ENCODE assay signal across 8 cellular contexts in genomic region chr1:21936366-21937031, GRCh38. TPM values are rescaled to one million over a fixed set of nuclear protein-coding genes. Genes with fewer than 3 reads are reported as not detected.
DNase-seq lines count a peak whose midpoint lies in the region; ATAC-seq, FAIRE-seq and TF ChIP-seq lines count a peak whose summit lies in the region.

No MANE protein-coding gene starts in this region.

- SMC1A ChIA-PET in GM12878 (lab: Charles Lee; ENCODE audit: uncharacterized antibody, unreplicated experiment) = no interaction called here

- TF ChIP-seq POLR2A in GM12878 (IDR thresholded peaks at IDR 0.05; ENCODE audit: low read depth, low read length) (no peak), upper lobe of left lung (IDR thresholded peaks at IDR 0.05) (no peak), GM12892 (IDR thresholded peaks at IDR 0.05; ENCODE audit: low read depth, low read length) (no peak)

- FAIRE-seq in GM12878 (lab: Jason Lieb, UNC) (no peak), GM12892 (lab: Jason Lieb, UNC) (no peak)

- H3K9me3 ChIP-seq in AG04450 (ENCODE audit: control insufficient read depth, insufficient read depth, low read length) = no peaks in the 10 kb centered on the region
- H3K9me3 ChIP-seq in GM12878 (replicated peaks; ENCODE audit: control insufficient read depth, insufficient read depth, low read length) = no peaks in the 10 kb centered on the region
- no peaks in the 10 kb centered on the region for H3K9me3 ChIP-seq in lower lobe of right lung
- no peaks in the 10 kb centered on the region for H3K9me3 ChIP-seq in upper lobe of left lung

- peak overlapping the region; percentile 38; the same call in 1 of the 2 replicates for H3K4me2 ChIP-seq in GM12878 (ENCODE audit: control insufficient read depth, insufficient read depth)

- peak; percentile 22 for ATAC-seq in HG02852 (IDR thresholded peaks at IDR 0.05; ENCODE audit: unreplicated experiment)
- no peak for ATAC-seq in GM12878
- no peak for ATAC-seq in lower lobe of right lung
- no peak for ATAC-seq in upper lobe of left lung (ENCODE audit: low FRiP score in 2 of 2)

- BruUV-seq in GM12878 (replicated peaks; lab: Mats Ljungman, UMichigan) = no TSS peak

- H3K4me1 ChIP-seq in GM12878 (ENCODE audit: control insufficient read depth, insufficient read depth, low read length) (no peaks in the 10 kb centered on the region; the same call in 1 of the 2 replicates), lower lobe of right lung (peaks cover 73% of the 10 kb centered on the region), upper lobe of left lung (peaks cover 61 to 83% (median 68%) of the 10 kb centered on the region in 4 donors)

- H3K36me3 ChIP-seq in GM12878 (ENCODE audit: control insufficient read depth in 2 of 2, insufficient read depth in 2 of 2, low read length in 1 of 2) (no peaks in the 10 kb centered on the region), lower lobe of right lung (no peaks in the 10 kb centered on the region), upper lobe of left lung (no peaks in the 10 kb centered on the region)

- no peak overlapping the region for H3K9ac ChIP-seq in GM12878 (ENCODE audit: control insufficient read depth, insufficient read depth, low read length)

- H3K4me3 ChIP-seq in AG04450 (ENCODE audit: low read depth, low read length) = peak overlapping the region; percentile 86
- peak overlapping the region; percentile 36; the same call in 1 of the 2 replicates for H3K4me3 ChIP-seq in GM12878
- H3K4me3 ChIP-seq in lower lobe of right lung = peak overlapping the region; percentile 70
- peak overlapping the region; percentile 20 to 83 (median 76) for H3K4me3 ChIP-seq in upper lobe of left lung

- no peak for TF ChIP-seq RAD21 in GM12878 (IDR thresholded peaks at IDR 0.05; ENCODE audit: insufficient read depth, low read depth, low read length)

- TF ChIP-seq EP300 in GM12878 (IDR thresholded peaks at IDR 0.05; ENCODE audit: borderline replicate concordance in 1 of 2, control insufficient read depth in 1 of 2, low read depth in 2 of 2, low read length in 2 of 2) = no peak
- TF ChIP-seq EP300 in upper lobe of left lung (IDR thresholded peaks at IDR 0.05) = no peak

- H3K27ac ChIP-seq in AG04450 (ENCODE audit: low read depth, low read length) = no peak overlapping the region
- H3K27ac ChIP-seq in GM12878 (ENCODE audit: control insufficient read depth, insufficient read depth) = no peak overlapping the region
- peak overlapping the region; percentile 86 for H3K27ac ChIP-seq in lower lobe of right lung
- peak overlapping the region; percentile 83 to 88 (median 86) for H3K27ac ChIP-seq in upper lobe of left lung

- in situ Hi-C loops in GM12878 (cut with MboI) = no loop called here

- RAD21 ChIA-PET in GM12878 (lab: Charles Lee; ENCODE audit: unreplicated experiment) = interaction anchor here (1.3 to 1.5 kb wide), 2 partner anchors 25 to 144 kb away, joined by 3 read pairs; no protein-coding TSS in a partner anchor

- no peak overlapping the region for H2AFZ ChIP-seq in GM12878 (ENCODE audit: control insufficient read depth, low read depth, low read length)

- peaks cover 2% of the 10 kb centered on the region; the same call in 1 of the 2 replicates for H4K20me1 ChIP-seq in GM12878 (ENCODE audit: control insufficient read depth, insufficient read depth)

- POLR2A ChIA-PET in AG04450 (lab: Yijun Ruan, JAX) = interaction anchor here (1.0 to 1.7 kb wide), 2 partner anchors 11 to 16 kb away, joined by 4 to 13 read pairs; no protein-coding TSS in a partner anchor
- POLR2A ChIA-PET in GM12878 (lab: Charles Lee) = interaction anchor here (0.5 kb wide), 1 partner anchor 151 kb away, joined by 3 read pairs; no protein-coding TSS in a partner anchor

- intact Hi-C loops in GM12878 (cut with micrococcal nuclease; ENCODE audit: unreplicated experiment) (no loop called here), lower lobe of right lung (cut with DNase I) (no loop called here)

- 25% methylated on average over 25 of the region's 34 CpGs for WGBS in GM12878 (ENCODE audit: insufficient coverage, insufficient replicate concordance, low lambda C conversion rate, missing lambda C conversion rate)
- 12 to 23% methylated on average over 15 to 23 of the region's 34 CpGs for WGBS in upper lobe of left lung, 2 donors

- no peak for TF ChIP-seq CTCF in AG04450 (IDR thresholded peaks at IDR 0.05; ENCODE audit: low read depth, low read length)
- no peak for TF ChIP-seq CTCF in GM12878 (IDR thresholded peaks at IDR 0.05 in 2 of 3, conservative IDR thresholded peaks at IDR 0.05 in 1 of 3; ENCODE audit: control insufficient read depth in 2 of 3, extremely low read depth in 1 of 3, insufficient read depth in 1 of 3, low read depth in 3 of 3, low read length in 3 of 3)
- TF ChIP-seq CTCF in lower lobe of right lung (IDR thresholded peaks at IDR 0.05) = no peak
- TF ChIP-seq CTCF in upper lobe of left lung (IDR thresholded peaks at IDR 0.05) = no peak

- no peaks in the 10 kb centered on the region for H3K79me2 ChIP-seq in GM12878 (ENCODE audit: control insufficient read depth, insufficient read depth, low read length)

- DNase-seq in AG04450 (ENCODE audit: low read depth, low spot score) = no peak
- DNase-seq in GM12878 (ENCODE audit: low read depth, low spot score) = no peak
- DNase-seq in lower lobe of right lung = peak; percentile 56
- peak in 1 of 2 donors; percentile 88 for DNase-seq in upper lobe of left lung
- DNase-seq in HuH-7.5 (ENCODE audit: low spot score) = no peak
- DNase-seq in GM12892 (ENCODE audit: insufficient read length) = no peak
- DNase-seq in SIG-M5 treated with dmso at 0.1 percent for 504 hours (lab: John Stamatoyannopoulos, UW; ENCODE audit: unreplicated experiment) = no peak

- H3K27me3 ChIP-seq in AG04450 (ENCODE audit: control insufficient read depth, insufficient read depth, low read length) (no peaks in the 10 kb centered on the region), GM12878 (replicated peaks in 1 of 2; ENCODE audit: control insufficient read depth in 2 of 2, insufficient read depth in 2 of 2, low read length in 1 of 2) (peaks cover 0 to 6% of the 10 kb centered on the region in 2 experiments; a peak in 2 of 4 replicates), lower lobe of right lung (ENCODE audit: low read depth) (no peaks in the 10 kb centered on the region), upper lobe of left lung (no peaks in the 10 kb centered on the region)

- CTCF ChIA-PET in AG04450 (lab: Charles Lee) = no interaction called here
- CTCF ChIA-PET in GM12878 (lab: Yijun Ruan, JAX) = interaction anchor here (0.6 to 1.0 kb wide), 2 partner anchors 9 to 34 kb away, joined by 3 read pairs; no protein-coding TSS in a partner anchor

TF ChIP-seq in GM12878, 131 proteins besides CTCF, POLR2A, EP300 and RAD21 (continues in another document):
- TF ChIP-seq E2F4 (IDR thresholded peaks at IDR 0.05; ENCODE audit: low read depth, low read length) = no peak

RNA-seq across cellular contexts. Expression of gene HSPG2, which starts 0.6 kb away (rescaled TPM):
- polyA plus RNA-seq in AG04450 (2011; rRNA removed) (9.7 and 13.2 TPM in 2 replicates), GM12878 (2011; rRNA removed) (0.62 and 0.71 TPM in 2 replicates), GM12878 (2014; fragmentation: Illumina TruSeq; extraction: Trizol) (0.06 and 0.40 TPM in 2 replicates), GM12878 (2014; fragmentation: Nextera tagmentation; extraction: Ambion mirVana) (not detected), GM12878 (2014; rRNA removed) (0.76 and 1.3 TPM in 2 replicates), GM12878 (2016; fragmentation: Nextera tagmentation; extraction: Ambion mirVana) (1 to 10 TPM in 1 of 2 experiments, under 1 TPM in 1; 0.30 to 1.1 TPM)
- polyA minus RNA-seq in AG04450 (2011; rRNA and poly(A)+ RNA removed) = 22.1 and 27.9 TPM in 2 replicates
- total RNA-seq in GM12878 (2013; cell fraction: nucleolus; rRNA removed) = 47.4 and 56.6 TPM in 2 replicates
- total RNA-seq in GM12878 (2014; rRNA removed) (0.82 and 1.2 TPM in 2 replicates), GM12878 (2014; rRNA removed; fragmentation: Illumina TruSeq; extraction: Trizol) (0.63 and 0.83 TPM in 2 replicates), GM12878 (2021) (3.4 and 3.5 TPM in 2 replicates), lower lobe of right lung (216 TPM), upper lobe of left lung (100 to 1,000 TPM; 104 to 433 (median 227) TPM)
- polyA plus RNA-seq in GM12878 (2011; ENCODE audit: low read depth) = 0.75 TPM
- polyA plus RNA-seq in GM12878 (2011; cell fraction: cytosol; rRNA removed) = 0.93 and 1.1 TPM in 2 replicates
- polyA plus RNA-seq in GM12878 (2011; cell fraction: nucleus; rRNA removed) = 6.3 and 9.3 TPM in 2 replicates
- 4.3 and 6.8 TPM in 2 replicates for polyA plus RNA-seq in GM12878 (2012)
- 2.3 and 6.0 TPM in 2 replicates for polyA minus RNA-seq in GM12878 (2011; rRNA and poly(A)+ RNA removed)
- 1.5 and 2.3 TPM in 2 replicates for polyA minus RNA-seq in GM12878 (2011; cell fraction: cytosol; rRNA and poly(A)+ RNA removed)
- polyA minus RNA-seq in GM12878 (2011; cell fraction: nucleus; rRNA and poly(A)+ RNA removed) = 4.8 and 5.2 TPM in 2 replicates
- 3.2 TPM for polyA plus RNA-seq in GM12892 (2012; ENCODE audit: missing spikeins)

RNA-seq across cellular contexts. Expression of gene CELA3B, which starts 40.3 kb away (rescaled TPM):
- polyA plus RNA-seq in AG04450 (2011; rRNA removed) (not detected in 2 replicates), GM12878 (2011; rRNA removed) (not detected in 2 replicates), GM12878 (2014; fragmentation: Illumina TruSeq; extraction: Trizol) (not detected in 2 replicates), GM12878 (2014; fragmentation: Nextera tagmentation; extraction: Ambion mirVana) (not detected), GM12878 (2014; rRNA removed) (not detected in 2 replicates), GM12878 (2016; fragmentation: Nextera tagmentation; extraction: Ambion mirVana) (not detected)
- polyA minus RNA-seq in AG04450 (2011; rRNA and poly(A)+ RNA removed) = not detected in 2 replicates
- not detected in 2 replicates for total RNA-seq in GM12878 (2013; cell fraction: nucleolus; rRNA removed)
- total RNA-seq in GM12878 (2014; rRNA removed) (not detected in 2 replicates), GM12878 (2014; rRNA removed; fragmentation: Illumina TruSeq; extraction: Trizol) (not detected in 2 replicates), GM12878 (2021) (4.1 and 6.4 TPM in 2 replicates), lower lobe of right lung (not detected), upper lobe of left lung (1 to 10 TPM in 2 of 6 donors, not detected in 4; 5.3 to 9.7 TPM)
- polyA plus RNA-seq in GM12878 (2011; ENCODE audit: low read depth) = not detected
- not detected in 2 replicates for polyA plus RNA-seq in GM12878 (2011; cell fraction: cytosol; rRNA removed)
- not detected in 2 replicates for polyA plus RNA-seq in GM12878 (2011; cell fraction: nucleus; rRNA removed)
- not detected in 2 replicates for polyA plus RNA-seq in GM12878 (2012)
- polyA minus RNA-seq in GM12878 (2011; rRNA and poly(A)+ RNA removed) = not detected in 2 replicates
- polyA minus RNA-seq in GM12878 (2011; cell fraction: cytosol; rRNA and poly(A)+ RNA removed) = not detected in 2 replicates
- not detected in 2 replicates for polyA minus RNA-seq in GM12878 (2011; cell fraction: nucleus; rRNA and poly(A)+ RNA removed)
- polyA plus RNA-seq in GM12892 (2012; ENCODE audit: missing spikeins) = not detected

Comparison
In these comparisons a context has a peak if more than half of its experiments do, and no peak if none do; other contexts are left out.
1. H3K27ac ChIP-seq: peak in lower lobe of right lung (single experiment) and upper lobe of left lung (4 of 4); none in AG04450 (single experiment) and GM12878 (single experiment).
2. H3K4me3 ChIP-seq: peak in every context shown above with its lines; median percentile 86 in AG04450; 76 in upper lobe of left lung; 70 in lower lobe of right lung; 36 in GM12878.